In the genomic region with DNA sequence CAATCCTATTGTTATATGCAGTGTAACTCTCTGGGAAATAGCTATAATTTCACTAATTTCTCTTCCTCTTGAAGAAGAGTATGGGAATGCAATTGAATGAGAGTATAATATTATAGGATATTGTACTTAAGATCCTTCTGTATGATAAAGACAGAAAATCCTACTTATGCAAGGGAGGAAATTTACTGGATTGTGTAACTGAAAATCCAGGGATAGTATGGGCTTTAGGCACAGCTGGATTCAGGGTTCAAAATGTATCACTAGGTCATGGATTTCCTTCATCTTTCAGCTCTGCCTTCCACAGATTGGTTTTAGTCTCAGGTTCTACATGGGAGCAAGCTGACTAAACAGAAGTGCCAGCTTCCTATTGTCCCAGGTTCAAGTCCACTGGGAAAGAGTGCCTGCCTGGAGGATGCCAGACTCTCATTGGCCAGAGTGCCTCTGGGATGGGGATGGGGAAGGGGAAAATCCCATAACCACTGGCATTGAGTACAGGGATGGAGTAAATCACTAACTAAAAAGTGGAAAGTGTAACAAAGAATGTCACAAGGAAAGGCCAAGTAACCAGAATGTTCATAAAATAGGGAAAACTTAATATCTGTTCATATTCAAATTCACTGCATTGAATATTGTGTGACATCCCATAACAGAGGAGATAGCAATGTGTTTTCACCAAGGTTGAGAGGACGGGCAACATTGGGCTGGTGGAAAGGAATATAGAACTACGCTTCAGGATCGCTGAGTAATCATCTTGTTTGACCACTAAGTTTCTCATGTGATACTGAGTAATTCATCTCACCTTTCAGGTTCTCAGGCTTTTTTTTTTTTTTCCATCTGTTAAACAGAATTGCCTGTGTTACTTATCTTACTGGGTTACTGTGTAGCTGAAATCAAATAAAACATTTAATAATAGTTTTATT, we compare ENCODE assay signal across 17 cellular contexts.
DNase-seq lines count a peak whose midpoint lies in the region; ATAC-seq, FAIRE-seq and TF ChIP-seq lines count a peak whose summit lies in the region.
"Had no signal": no experiment of that assay in that cellular context is flagged by ENCODE, and none has a peak within 500 bp of the region (broad histone marks: within the 10 kb centered on the region; RNA-seq: fewer than 3 reads in every experiment).

No MANE protein-coding gene starts in this region.

- CTCF ChIA-PET in SK-N-SH (lab: Yijun Ruan, JAX): interaction anchor here (1.2 to 4.3 kb wide), 2 partner anchors 13 to 18 kb away, joined by 8 to 17 read pairs; no protein-coding TSS in a partner anchor

- no peaks in the 10 kb centered on the region for H3K9me2 ChIP-seq in SK-N-SH

- H4K20me1 ChIP-seq in SK-N-SH (ENCODE audit: insufficient read depth): no peaks in the 10 kb centered on the region

- no peak overlapping the region for H3K9ac ChIP-seq in SK-N-SH

- TF ChIP-seq EP300 in SK-N-SH (IDR thresholded peaks at IDR 0.05; ENCODE audit: borderline replicate concordance in 1 of 2, low read depth in 1 of 2, low read length in 1 of 2): no peak

- POLR2A ChIA-PET in SK-N-SH (lab: Yijun Ruan, JAX): interaction anchor here (0.6 kb wide), 1 partner anchor 13 kb away, joined by 3 read pairs; no protein-coding TSS in a partner anchor

- H3K4me3 ChIP-seq in epithelial cell of proximal tubule (ENCODE audit: low read depth, low read length) (no peak overlapping the region), small intestine (ENCODE audit: low read depth in 1 of 2, low read length in 2 of 2) (no peak overlapping the region), SK-N-SH (ENCODE audit: low read depth in 2 of 2, low read length in 1 of 2) (no peak overlapping the region)
- H3K4me3 ChIP-seq: lung had no signal

- ATAC-seq in GM18868 (IDR thresholded peaks at IDR 0.05; ENCODE audit: unreplicated experiment) (peak; percentile 45), GM19455 (IDR thresholded peaks at IDR 0.05; ENCODE audit: unreplicated experiment) (no peak)

- DNase-seq in HT1080 (ENCODE audit: low read depth) (peak; percentile 77), epithelial cell of proximal tubule (ENCODE audit: low read depth) (peak; percentile 94), small intestine (peak; percentile 32), NCI-H2171 treated with DMSO at 0.1 percent for 48 hours (lab: John Stamatoyannopoulos, UW) (no peak), SK-N-SH (no peak), islet precursor cell (no peak)
- DNase-seq: activated CD4-positive, alpha-beta T cell treated with anti-CD3 and anti-CD28 coated beads, Interleukin-2, amount 10 ng/mL, durations not matched to agents 7 days and 5 days; KBM-7; NCI-H2107; posterior cingulate gyrus; stimulated activated CD4-positive, alpha-beta T cell treated with anti-CD3 and anti-CD28 coated beads, Interleukin-4, amount 100 ng/mL, for 4 hours; T-helper 1 cell had no signal

- H3K27me3 ChIP-seq in small intestine (ENCODE audit: control insufficient read depth in 2 of 2, insufficient read depth in 2 of 2, low read length in 2 of 2): no peaks in the 10 kb centered on the region
- no peaks in the 10 kb centered on the region for H3K27me3 ChIP-seq in SK-N-SH (ENCODE audit: insufficient read depth)

- H3K4me2 ChIP-seq in SK-N-SH: no peak overlapping the region

- WGBS in small intestine, 3 donors: 33 to 55% (median 37%) methylated on average over 3 of the region's 3 CpGs
- 95% methylated on average over 3 of the region's 3 CpGs for WGBS in SK-N-SH (ENCODE audit: low lambda C conversion rate)

- FAIRE-seq in small intestine (lab: Jason Lieb, UNC): no peak
- FAIRE-seq: astrocyte, H1 had no signal

- peaks cover 6 to 9% of the 10 kb centered on the region in 2 donors for H3K4me1 ChIP-seq in small intestine (ENCODE audit: control insufficient read depth in 2 of 2, insufficient read depth in 1 of 2, low read depth in 1 of 2, low read length in 1 of 2)
- H3K4me1 ChIP-seq in SK-N-SH (ENCODE audit: control insufficient read depth in 1 of 2, insufficient read depth in 2 of 2, low read depth in 1 of 2, low read length in 1 of 2): peaks cover 0 to 21% of the 10 kb centered on the region in 2 experiments; a peak in 1 of 4 replicates

- TF ChIP-seq RAD21 in SK-N-SH (IDR thresholded peaks at IDR 0.05; ENCODE audit: low read length): no peak

- no peaks in the 10 kb centered on the region for H3K36me3 ChIP-seq in small intestine (ENCODE audit: control insufficient read depth in 2 of 2, insufficient read depth in 2 of 2, low read length in 2 of 2)
- no peaks in the 10 kb centered on the region for H3K36me3 ChIP-seq in SK-N-SH (replicated peaks in 1 of 2; ENCODE audit: control insufficient read depth in 1 of 2, insufficient read depth in 2 of 2, low read length in 1 of 2)

- H3K27ac ChIP-seq in small intestine (ENCODE audit: low read depth in 1 of 2, low read length in 1 of 2) (peak overlapping the region; percentile 23 to 82), SK-N-SH (ENCODE audit: low read depth in 2 of 2, low read length in 1 of 2) (no peak overlapping the region)

- H3F3A ChIP-seq in SK-N-SH (replicated peaks; ENCODE audit: insufficient read depth): no peaks in the 10 kb centered on the region

- no peak overlapping the region for H2AFZ ChIP-seq in SK-N-SH (ENCODE audit: low read depth)

- TF ChIP-seq CTCF in epithelial cell of proximal tubule (conservative IDR thresholded peaks at IDR 0.05; ENCODE audit: low read depth, low read length) (no peak), SK-N-SH (IDR thresholded peaks at IDR 0.05) (no peak)

- H3K9me3 ChIP-seq in small intestine (ENCODE audit: control insufficient read depth, low read depth) (no peaks in the 10 kb centered on the region), SK-N-SH (no peaks in the 10 kb centered on the region)

- H3K79me2 ChIP-seq in SK-N-SH (ENCODE audit: insufficient read depth): no peaks in the 10 kb centered on the region

TF ChIP-seq in SK-N-SH, 30 proteins besides CTCF, POLR2A, EP300 and RAD21:
- TF ChIP-seq EZH2phosphoT487 (IDR thresholded peaks at IDR 0.05; ENCODE audit: borderline replicate concordance, low read depth) (no peak), RXRA (IDR thresholded peaks at IDR 0.05; ENCODE audit: borderline replicate concordance, low read depth) (no peak)

Comparison
In these comparisons a context has a peak if more than half of its experiments do, and no peak if none do; other contexts are left out.
1. DNase-seq: peak in HT1080 (single experiment), epithelial cell of proximal tubule (single experiment) and small intestine (single experiment); none in NCI-H2171 treated with DMSO at 0.1 percent for 48 hours (single experiment), SK-N-SH (single experiment) and islet precursor cell (single experiment).
2. H3K27ac ChIP-seq: peak in small intestine (2 of 2); none in SK-N-SH (0 of 2).